ENCODE assay signal across 1 cellular context in genomic region chr19:6737873-6738725, GRCh38.
A peak's percentile ranks its signal among the peaks of the same experiment; 100 is the strongest.
TF ChIP-seq lines count a peak whose summit lies in the region.

No MANE protein-coding gene starts in this region.

TF ChIP-seq in K562, 482 proteins besides CTCF, POLR2A, EP300 and RAD21 (continued from another document and continues in another):
- peak; percentile 37; the same call in 1 of the 2 replicates for TF ChIP-seq ZNF445 (CRISPR knock-in tag; IDR thresholded peaks at IDR 0.05; ENCODE audit: low read depth)
- no peak for TF ChIP-seq ELK3 (CRISPR knock-in tag; IDR thresholded peaks at IDR 0.05)
- TF ChIP-seq RBM15 (IDR thresholded peaks at IDR 0.05; ENCODE audit: insufficient read depth, low read length), result no peak
- no peak for TF ChIP-seq E2F8 (IDR thresholded peaks at IDR 0.05; ENCODE audit: low read depth, partially characterized antibody)
- no peak for TF ChIP-seq EWSR1 (IDR thresholded peaks at IDR 0.05; ENCODE audit: borderline replicate concordance, low read depth, partially characterized antibody)
- peak; percentile 65 to 89 for TF ChIP-seq FOXA3 (CRISPR knock-in tag; conservative IDR thresholded peaks at IDR 0.05 in 1 of 2, IDR thresholded peaks at IDR 0.05 in 1 of 2)
- no peak for TF ChIP-seq ZNF511 (CRISPR knock-in tag; IDR thresholded peaks at IDR 0.05)
- TF ChIP-seq RAD51 (IDR thresholded peaks at IDR 0.05; ENCODE audit: borderline replicate concordance, low read depth), result no peak
- TF ChIP-seq AFF1 (IDR thresholded peaks at IDR 0.05; ENCODE audit: low read depth in 1 of 2, partially characterized antibody in 2 of 2), result peak in 1 of 2 experiments; percentile 97
- TF ChIP-seq ZNF778 (CRISPR knock-in tag; IDR thresholded peaks at IDR 0.05), result no peak
- no peak for TF ChIP-seq TCF15 (CRISPR knock-in tag; IDR thresholded peaks at IDR 0.05)
- 0 out of 4 replicates have a peak, but pooled peaks of 1 of the 2 experiments have one; percentile 49 for TF ChIP-seq MLX (CRISPR knock-in tag; conservative IDR thresholded peaks at IDR 0.05)
- TF ChIP-seq ZFP30 (CRISPR knock-in tag; IDR thresholded peaks at IDR 0.05; ENCODE audit: borderline replicate concordance), result no peak
- no peak for TF ChIP-seq ZBTB12 (CRISPR knock-in tag; IDR thresholded peaks at IDR 0.05)
- TF ChIP-seq SMARCA4 (IDR thresholded peaks at IDR 0.05), result 0 out of 2 replicates have a peak, but pooled peaks have one; percentile 32
- TF ChIP-seq TSHZ1 (CRISPR knock-in tag; IDR thresholded peaks at IDR 0.05), result no peak
- TF ChIP-seq KDM4B (IDR thresholded peaks at IDR 0.05; ENCODE audit: borderline replicate concordance in 2 of 2, low read depth in 1 of 2), result no peak
- no peak for TF ChIP-seq CCNT2 (IDR thresholded peaks at IDR 0.05; ENCODE audit: borderline replicate concordance, extremely low read depth, insufficient read length, low read depth, low read length)
- TF ChIP-seq ZNF655 (CRISPR knock-in tag; IDR thresholded peaks at IDR 0.05), result no peak
- peak; percentile 79 for TF ChIP-seq SMARCA5 (IDR thresholded peaks at IDR 0.05)
- TF ChIP-seq HDGF (IDR thresholded peaks at IDR 0.05), result peak; percentile 82; the same call in 1 of the 2 replicates
- TF ChIP-seq PHF8 (IDR thresholded peaks at IDR 0.05; ENCODE audit: borderline replicate concordance, low read length), result peak; percentile 6; the same call in 1 of the 2 replicates
- no peak for TF ChIP-seq CREBBP (IDR thresholded peaks at IDR 0.05; ENCODE audit: low read depth, low read length)
- no peak for TF ChIP-seq PKNOX1 (IDR thresholded peaks at IDR 0.05)
- TF ChIP-seq ZNF740 (CRISPR knock-in tag; IDR thresholded peaks at IDR 0.05), result no peak
- TF ChIP-seq ZNF740 (tag; IDR thresholded peaks at IDR 0.05), result no peak
- TF ChIP-seq ZBTB7A (IDR thresholded peaks at IDR 0.05; ENCODE audit: borderline replicate concordance, control insufficient read depth, low read depth, low read length), result peak; percentile 81
- no peak for TF ChIP-seq ZFPM2 (CRISPR knock-in tag; IDR thresholded peaks at IDR 0.05)
- TF ChIP-seq SMARCC2 (IDR thresholded peaks at IDR 0.05; ENCODE audit: low read depth), result no peak
- no peak; a peak in 2 of 4 replicates for TF ChIP-seq ZNF639 (CRISPR knock-in tag; conservative IDR thresholded peaks at IDR 0.05 in 1 of 2, IDR thresholded peaks at IDR 0.05 in 1 of 2)
- TF ChIP-seq HMG20B (CRISPR knock-in tag; IDR thresholded peaks at IDR 0.05), result no peak
- no peak for TF ChIP-seq ZNF3 (CRISPR knock-in tag; IDR thresholded peaks at IDR 0.05)
- peak; percentile 39; the same call in 1 of the 2 replicates for TF ChIP-seq CBFA2T2 (conservative IDR thresholded peaks at IDR 0.05)
- no peak for TF ChIP-seq TAF9B (IDR thresholded peaks at IDR 0.05; ENCODE audit: partially characterized antibody)
- TF ChIP-seq GMEB1 (CRISPR knock-in tag; IDR thresholded peaks at IDR 0.05), result no peak
- no peak for TF ChIP-seq CCAR2 (IDR thresholded peaks at IDR 0.05; ENCODE audit: low read depth, low read length)
